1 cellular context compared by ENCODE assay signal in the genomic region with DNA sequence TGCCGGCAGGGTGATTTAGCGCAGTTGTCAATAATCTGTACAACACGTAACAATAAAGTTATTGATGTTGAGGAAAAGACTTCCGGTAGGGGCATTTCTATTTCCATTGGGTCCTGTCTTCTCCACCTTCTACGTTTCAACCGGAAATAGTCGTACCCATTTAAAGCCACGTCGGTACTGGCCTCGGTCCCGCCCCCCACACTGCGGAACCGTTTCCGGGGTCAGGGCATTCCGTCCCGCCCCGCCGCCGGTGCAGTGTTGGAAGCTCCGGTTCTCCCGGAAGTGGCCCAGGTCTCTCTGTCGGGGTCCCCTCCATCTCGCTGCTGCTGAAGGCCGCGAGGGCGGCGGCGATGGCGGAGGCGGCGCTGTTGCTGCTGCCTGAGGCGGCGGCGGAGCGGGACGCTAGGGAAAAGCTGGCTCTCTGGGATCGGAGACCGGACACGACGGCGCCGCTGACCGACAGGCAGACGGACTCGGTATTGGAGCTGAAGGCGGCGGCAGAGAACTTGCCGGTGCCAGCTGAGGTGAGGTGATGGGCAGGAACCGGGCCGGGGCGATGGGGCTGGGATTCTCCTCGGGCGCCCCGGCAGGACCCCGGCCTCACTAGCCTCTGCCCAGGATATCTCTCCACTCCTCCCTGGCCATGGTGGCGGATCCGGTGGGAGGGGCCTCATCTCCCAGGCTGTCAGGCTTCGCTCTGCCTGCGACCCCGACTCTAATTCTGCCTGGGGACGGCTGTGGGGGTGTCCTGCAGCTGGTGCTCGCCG.
TF ChIP-seq lines count a peak whose summit lies in the region.

A gene with protein sequence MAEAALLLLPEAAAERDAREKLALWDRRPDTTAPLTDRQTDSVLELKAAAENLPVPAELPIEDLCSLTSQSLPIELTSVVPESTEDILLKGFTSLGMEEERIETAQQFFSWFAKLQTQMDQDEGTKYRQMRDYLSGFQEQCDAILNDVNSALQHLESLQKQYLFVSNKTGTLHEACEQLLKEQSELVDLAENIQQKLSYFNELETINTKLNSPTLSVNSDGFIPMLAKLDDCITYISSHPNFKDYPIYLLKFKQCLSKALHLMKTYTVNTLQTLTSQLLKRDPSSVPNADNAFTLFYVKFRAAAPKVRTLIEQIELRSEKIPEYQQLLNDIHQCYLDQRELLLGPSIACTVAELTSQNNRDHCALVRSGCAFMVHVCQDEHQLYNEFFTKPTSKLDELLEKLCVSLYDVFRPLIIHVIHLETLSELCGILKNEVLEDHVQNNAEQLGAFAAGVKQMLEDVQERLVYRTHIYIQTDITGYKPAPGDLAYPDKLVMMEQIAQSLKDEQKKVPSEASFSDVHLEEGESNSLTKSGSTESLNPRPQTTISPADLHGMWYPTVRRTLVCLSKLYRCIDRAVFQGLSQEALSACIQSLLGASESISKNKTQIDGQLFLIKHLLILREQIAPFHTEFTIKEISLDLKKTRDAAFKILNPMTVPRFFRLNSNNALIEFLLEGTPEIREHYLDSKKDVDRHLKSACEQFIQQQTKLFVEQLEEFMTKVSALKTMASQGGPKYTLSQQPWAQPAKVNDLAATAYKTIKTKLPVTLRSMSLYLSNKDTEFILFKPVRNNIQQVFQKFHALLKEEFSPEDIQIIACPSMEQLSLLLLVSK (plus strand): TSS at position 253 of the 767 bp plus-strand sequence. CDS start 98 bp downstream, at position 351.

TF ChIP-seq in HEK293, 187 proteins besides CTCF, POLR2A, EP300 and RAD21 (continued from another document and continues in another):
- TF ChIP-seq, protein P1, sequence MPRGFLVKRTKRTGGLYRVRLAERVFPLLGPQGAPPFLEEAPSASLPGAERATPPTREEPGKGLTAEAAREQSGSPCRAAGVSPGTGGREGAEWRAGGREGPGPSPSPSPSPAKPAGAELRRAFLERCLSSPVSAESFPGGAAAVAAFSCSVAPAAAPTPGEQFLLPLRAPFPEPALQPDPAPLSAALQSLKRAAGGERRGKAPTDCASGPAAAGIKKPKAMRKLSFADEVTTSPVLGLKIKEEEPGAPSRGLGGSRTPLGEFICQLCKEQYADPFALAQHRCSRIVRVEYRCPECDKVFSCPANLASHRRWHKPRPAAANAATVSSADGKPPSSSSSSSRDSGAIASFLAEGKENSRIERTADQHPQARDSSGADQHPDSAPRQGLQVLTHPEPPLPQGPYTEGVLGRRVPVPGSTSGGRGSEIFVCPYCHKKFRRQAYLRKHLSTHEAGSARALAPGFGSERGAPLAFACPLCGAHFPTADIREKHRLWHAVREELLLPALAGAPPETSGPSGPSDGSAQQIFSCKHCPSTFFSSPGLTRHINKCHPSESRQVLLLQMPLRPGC (tag by site-specific recombination; IDR thresholded peaks at IDR 0.05) = peak; percentile 78
- no peak for TF ChIP-seq ZNF571 (tag by site-specific recombination; IDR thresholded peaks at IDR 0.05)
- no peak for TF ChIP-seq GLI4 (tag by site-specific recombination; IDR thresholded peaks at IDR 0.05)
- 0 out of 2 replicates have a peak, but pooled peaks have one; percentile 52 for TF ChIP-seq GFI1B (tag by site-specific recombination; IDR thresholded peaks at IDR 0.05)
- no peak for TF ChIP-seq ZNF19 (tag by site-specific recombination; IDR thresholded peaks at IDR 0.05; ENCODE audit: low read depth)
- TF ChIP-seq ZFP69B (tag by site-specific recombination; IDR thresholded peaks at IDR 0.05) = peak; percentile 92
- TF ChIP-seq, protein P2, sequence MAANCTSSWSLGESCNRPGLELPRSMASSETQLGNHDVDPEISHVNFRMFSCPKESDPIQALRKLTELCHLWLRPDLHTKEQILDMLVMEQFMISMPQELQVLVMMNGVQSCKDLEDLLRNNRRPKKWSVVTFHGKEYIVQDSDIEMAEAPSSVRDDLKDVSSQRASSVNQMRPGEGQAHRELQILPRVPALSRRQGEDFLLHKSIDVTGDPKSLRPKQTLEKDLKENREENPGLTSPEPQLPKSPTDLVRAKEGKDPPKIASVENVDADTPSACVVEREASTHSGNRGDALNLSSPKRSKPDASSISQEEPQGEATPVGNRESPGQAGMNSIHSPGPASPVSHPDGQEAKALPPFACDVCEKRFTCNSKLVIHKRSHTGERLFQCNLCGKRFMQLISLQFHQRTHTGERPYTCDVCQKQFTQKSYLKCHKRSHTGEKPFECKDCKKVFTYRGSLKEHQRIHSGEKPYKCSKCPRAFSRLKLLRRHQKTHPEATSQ (tag by site-specific recombination; IDR thresholded peaks at IDR 0.05) = peak; percentile 80; the same call in 1 of the 2 replicates
- no peak; the same call in 1 of the 2 replicates for TF ChIP-seq ZNF10 (tag by site-specific recombination; IDR thresholded peaks at IDR 0.05)
- peak; percentile 77 for TF ChIP-seq ZBTB17 (tag by site-specific recombination; IDR thresholded peaks at IDR 0.05)
- no peak for TF ChIP-seq ZNF837 (tag by site-specific recombination; IDR thresholded peaks at IDR 0.05)
- no peak for TF ChIP-seq RBAK (tag by site-specific recombination; IDR thresholded peaks at IDR 0.05)
- TF ChIP-seq ZNF114 (tag by site-specific recombination; IDR thresholded peaks at IDR 0.05) = no peak
- TF ChIP-seq, protein P3, sequence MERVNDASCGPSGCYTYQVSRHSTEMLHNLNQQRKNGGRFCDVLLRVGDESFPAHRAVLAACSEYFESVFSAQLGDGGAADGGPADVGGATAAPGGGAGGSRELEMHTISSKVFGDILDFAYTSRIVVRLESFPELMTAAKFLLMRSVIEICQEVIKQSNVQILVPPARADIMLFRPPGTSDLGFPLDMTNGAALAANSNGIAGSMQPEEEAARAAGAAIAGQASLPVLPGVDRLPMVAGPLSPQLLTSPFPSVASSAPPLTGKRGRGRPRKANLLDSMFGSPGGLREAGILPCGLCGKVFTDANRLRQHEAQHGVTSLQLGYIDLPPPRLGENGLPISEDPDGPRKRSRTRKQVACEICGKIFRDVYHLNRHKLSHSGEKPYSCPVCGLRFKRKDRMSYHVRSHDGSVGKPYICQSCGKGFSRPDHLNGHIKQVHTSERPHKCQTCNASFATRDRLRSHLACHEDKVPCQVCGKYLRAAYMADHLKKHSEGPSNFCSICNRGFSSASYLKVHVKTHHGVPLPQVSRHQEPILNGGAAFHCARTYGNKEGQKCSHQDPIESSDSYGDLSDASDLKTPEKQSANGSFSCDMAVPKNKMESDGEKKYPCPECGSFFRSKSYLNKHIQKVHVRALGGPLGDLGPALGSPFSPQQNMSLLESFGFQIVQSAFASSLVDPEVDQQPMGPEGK (tag by site-specific recombination; IDR thresholded peaks at IDR 0.05) = peak; percentile 44; the same call in 1 of the 2 replicates
- no peak for TF ChIP-seq ZNF202 (tag by site-specific recombination; IDR thresholded peaks at IDR 0.05; ENCODE audit: borderline replicate concordance)
- TF ChIP-seq, protein P4, sequence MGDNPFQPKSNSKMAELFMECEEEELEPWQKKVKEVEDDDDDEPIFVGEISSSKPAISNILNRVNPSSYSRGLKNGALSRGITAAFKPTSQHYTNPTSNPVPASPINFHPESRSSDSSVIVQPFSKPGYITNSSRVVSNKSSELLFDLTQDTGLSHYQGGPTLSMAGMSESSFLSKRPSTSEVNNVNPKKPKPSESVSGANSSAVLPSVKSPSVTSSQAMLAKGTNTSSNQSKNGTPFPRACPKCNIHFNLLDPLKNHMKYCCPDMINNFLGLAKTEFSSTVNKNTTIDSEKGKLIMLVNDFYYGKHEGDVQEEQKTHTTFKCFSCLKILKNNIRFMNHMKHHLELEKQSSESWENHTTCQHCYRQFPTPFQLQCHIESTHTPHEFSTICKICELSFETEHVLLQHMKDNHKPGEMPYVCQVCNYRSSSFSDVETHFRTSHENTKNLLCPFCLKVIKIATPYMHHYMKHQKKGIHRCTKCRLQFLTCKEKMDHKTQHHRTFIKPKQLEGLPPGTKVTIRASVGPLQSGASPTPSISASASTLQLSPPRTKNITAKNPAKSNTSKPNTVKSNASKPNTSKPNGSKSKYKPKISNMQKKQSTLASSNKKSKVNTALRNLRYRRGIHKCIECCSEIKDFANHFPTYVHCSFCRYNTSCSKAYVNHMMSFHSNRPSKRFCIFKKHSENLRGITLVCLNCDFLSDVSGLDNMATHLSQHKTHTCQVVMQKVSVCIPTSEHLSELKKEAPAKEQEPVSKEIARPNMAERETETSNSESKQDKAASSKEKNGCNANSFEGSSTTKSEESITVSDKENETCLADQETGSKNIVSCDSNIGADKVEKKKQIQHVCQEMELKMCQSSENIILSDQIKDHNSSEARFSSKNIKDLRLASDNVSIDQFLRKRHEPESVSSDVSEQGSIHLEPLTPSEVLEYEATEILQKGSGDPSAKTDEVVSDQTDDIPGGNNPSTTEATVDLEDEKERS (tag by site-specific recombination; IDR thresholded peaks at IDR 0.05) = no peak
- TF ChIP-seq, protein P5, sequence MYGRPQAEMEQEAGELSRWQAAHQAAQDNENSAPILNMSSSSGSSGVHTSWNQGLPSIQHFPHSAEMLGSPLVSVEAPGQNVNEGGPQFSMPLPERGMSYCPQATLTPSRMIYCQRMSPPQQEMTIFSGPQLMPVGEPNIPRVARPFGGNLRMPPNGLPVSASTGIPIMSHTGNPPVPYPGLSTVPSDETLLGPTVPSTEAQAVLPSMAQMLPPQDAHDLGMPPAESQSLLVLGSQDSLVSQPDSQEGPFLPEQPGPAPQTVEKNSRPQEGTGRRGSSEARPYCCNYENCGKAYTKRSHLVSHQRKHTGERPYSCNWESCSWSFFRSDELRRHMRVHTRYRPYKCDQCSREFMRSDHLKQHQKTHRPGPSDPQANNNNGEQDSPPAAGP (tag by site-specific recombination; IDR thresholded peaks at IDR 0.05) = peak; percentile 87
- TF ChIP-seq, protein P6, sequence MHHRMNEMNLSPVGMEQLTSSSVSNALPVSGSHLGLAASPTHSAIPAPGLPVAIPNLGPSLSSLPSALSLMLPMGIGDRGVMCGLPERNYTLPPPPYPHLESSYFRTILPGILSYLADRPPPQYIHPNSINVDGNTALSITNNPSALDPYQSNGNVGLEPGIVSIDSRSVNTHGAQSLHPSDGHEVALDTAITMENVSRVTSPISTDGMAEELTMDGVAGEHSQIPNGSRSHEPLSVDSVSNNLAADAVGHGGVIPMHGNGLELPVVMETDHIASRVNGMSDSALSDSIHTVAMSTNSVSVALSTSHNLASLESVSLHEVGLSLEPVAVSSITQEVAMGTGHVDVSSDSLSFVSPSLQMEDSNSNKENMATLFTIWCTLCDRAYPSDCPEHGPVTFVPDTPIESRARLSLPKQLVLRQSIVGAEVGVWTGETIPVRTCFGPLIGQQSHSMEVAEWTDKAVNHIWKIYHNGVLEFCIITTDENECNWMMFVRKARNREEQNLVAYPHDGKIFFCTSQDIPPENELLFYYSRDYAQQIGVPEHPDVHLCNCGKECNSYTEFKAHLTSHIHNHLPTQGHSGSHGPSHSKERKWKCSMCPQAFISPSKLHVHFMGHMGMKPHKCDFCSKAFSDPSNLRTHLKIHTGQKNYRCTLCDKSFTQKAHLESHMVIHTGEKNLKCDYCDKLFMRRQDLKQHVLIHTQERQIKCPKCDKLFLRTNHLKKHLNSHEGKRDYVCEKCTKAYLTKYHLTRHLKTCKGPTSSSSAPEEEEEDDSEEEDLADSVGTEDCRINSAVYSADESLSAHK (tag by site-specific recombination; IDR thresholded peaks at IDR 0.05) = no peak
- 0 out of 2 replicates have a peak, but pooled peaks have one; percentile 57 for TF ChIP-seq ZFHX2 (tag by site-specific recombination; conservative IDR thresholded peaks at IDR 0.05)
- no peak for TF ChIP-seq TRIM28 (IDR thresholded peaks at IDR 0.05; ENCODE audit: borderline replicate concordance, low read length)
- peak; percentile 88 for TF ChIP-seq KLF10 (tag by site-specific recombination; IDR thresholded peaks at IDR 0.05)
- TF ChIP-seq, protein P7, sequence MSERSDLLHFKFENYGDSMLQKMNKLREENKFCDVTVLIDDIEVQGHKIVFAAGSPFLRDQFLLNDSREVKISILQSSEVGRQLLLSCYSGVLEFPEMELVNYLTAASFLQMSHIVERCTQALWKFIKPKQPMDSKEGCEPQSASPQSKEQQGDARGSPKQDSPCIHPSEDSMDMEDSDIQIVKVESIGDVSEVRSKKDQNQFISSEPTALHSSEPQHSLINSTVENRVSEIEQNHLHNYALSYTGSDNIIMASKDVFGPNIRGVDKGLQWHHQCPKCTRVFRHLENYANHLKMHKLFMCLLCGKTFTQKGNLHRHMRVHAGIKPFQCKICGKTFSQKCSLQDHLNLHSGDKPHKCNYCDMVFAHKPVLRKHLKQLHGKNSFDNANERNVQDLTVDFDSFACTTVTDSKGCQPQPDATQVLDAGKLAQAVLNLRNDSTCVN (tag by site-specific recombination; optimal IDR thresholded peaks at IDR 0.05) = peak; percentile 31
- TF ChIP-seq ZNF624 (tag by site-specific recombination; IDR thresholded peaks at IDR 0.05) = no peak
- no peak for TF ChIP-seq ZNF626 (tag by site-specific recombination; IDR thresholded peaks at IDR 0.05)
- TF ChIP-seq ZNF76 (tag by site-specific recombination; IDR thresholded peaks at IDR 0.05; ENCODE audit: borderline replicate concordance, low read depth) = peak; percentile 79
- TF ChIP-seq ZNF416 (tag by site-specific recombination; IDR thresholded peaks at IDR 0.05) = no peak
- TF ChIP-seq SETDB1 (IDR thresholded peaks at IDR 0.05; ENCODE audit: insufficient read length, low read length) = no peak
- no peak for TF ChIP-seq ZNF510 (tag by site-specific recombination; IDR thresholded peaks at IDR 0.05; ENCODE audit: insufficient replicate concordance)
- no peak for TF ChIP-seq ZNF670 (tag by site-specific recombination; IDR thresholded peaks at IDR 0.05; ENCODE audit: low read depth)
- TF ChIP-seq, protein P8, sequence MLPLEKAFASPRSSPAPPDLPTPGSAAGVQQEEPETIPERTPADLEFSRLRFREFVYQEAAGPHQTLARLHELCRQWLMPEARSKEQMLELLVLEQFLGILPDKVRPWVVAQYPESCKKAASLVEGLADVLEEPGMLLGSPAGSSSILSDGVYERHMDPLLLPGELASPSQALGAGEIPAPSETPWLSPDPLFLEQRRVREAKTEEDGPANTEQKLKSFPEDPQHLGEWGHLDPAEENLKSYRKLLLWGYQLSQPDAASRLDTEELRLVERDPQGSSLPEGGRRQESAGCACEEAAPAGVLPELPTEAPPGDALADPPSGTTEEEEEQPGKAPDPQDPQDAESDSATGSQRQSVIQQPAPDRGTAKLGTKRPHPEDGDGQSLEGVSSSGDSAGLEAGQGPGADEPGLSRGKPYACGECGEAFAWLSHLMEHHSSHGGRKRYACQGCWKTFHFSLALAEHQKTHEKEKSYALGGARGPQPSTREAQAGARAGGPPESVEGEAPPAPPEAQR (tag by site-specific recombination; IDR thresholded peaks at IDR 0.05) = no peak
- TF ChIP-seq ZNF529 (tag by site-specific recombination; IDR thresholded peaks at IDR 0.05; ENCODE audit: insufficient replicate concordance) = no peak
- peak; percentile 70 for TF ChIP-seq ZNF366 (tag by site-specific recombination; conservative IDR thresholded peaks at IDR 0.05)
- TF ChIP-seq, protein P9, sequence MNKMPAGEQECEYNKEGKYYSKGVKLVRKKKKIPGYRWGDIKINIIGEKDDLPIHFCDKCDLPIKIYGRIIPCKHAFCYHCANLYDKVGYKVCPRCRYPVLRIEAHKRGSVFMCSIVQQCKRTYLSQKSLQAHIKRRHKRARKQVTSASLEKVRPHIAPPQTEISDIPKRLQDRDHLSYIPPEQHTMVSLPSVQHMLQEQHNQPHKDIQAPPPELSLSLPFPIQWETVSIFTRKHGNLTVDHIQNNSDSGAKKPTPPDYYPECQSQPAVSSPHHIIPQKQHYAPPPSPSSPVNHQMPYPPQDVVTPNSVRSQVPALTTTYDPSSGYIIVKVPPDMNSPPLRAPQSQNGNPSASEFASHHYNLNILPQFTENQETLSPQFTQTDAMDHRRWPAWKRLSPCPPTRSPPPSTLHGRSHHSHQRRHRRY (tag by site-specific recombination; IDR thresholded peaks at IDR 0.05) = no peak
- TF ChIP-seq ZNF701 (tag by site-specific recombination; IDR thresholded peaks at IDR 0.05) = no peak
- no peak for TF ChIP-seq OVOL3 (tag by site-specific recombination; IDR thresholded peaks at IDR 0.05)
- no peak for TF ChIP-seq ZNF23 (tag by site-specific recombination; IDR thresholded peaks at IDR 0.05; ENCODE audit: borderline replicate concordance)
- TF ChIP-seq ZNF677 (tag by site-specific recombination; IDR thresholded peaks at IDR 0.05) = no peak
- TF ChIP-seq HOXD13 (CRISPR knock-in tag; IDR thresholded peaks at IDR 0.05; ENCODE audit: borderline replicate concordance) = no peak
- TF ChIP-seq ZNF473 (tag by site-specific recombination; IDR thresholded peaks at IDR 0.05) = no peak
